Comparison of ENCODE assay signal across 1 cellular context in genomic region chr4:187004628-187005027, GRCh38.
TF ChIP-seq lines count a peak whose summit lies in the region.

No MANE protein-coding gene starts in this region.

TF ChIP-seq in IMR-90, 13 proteins besides CTCF, POLR2A, EP300 and RAD21 (continued from another document):
- TF ChIP-seq USF2 (IDR thresholded peaks at IDR 0.05; ENCODE audit: low read depth, low read length) = no peak
- no peak for TF ChIP-seq MAFK (IDR thresholded peaks at IDR 0.05; ENCODE audit: low read depth, low read length)
TF ChIP-seq in IMR-90: peak in this region for 0.
